In genomic region chr3:48400824-48401433, GRCh38 we compare ENCODE assay signal across 8 cellular contexts. TPM values are rescaled to one million over a fixed set of nuclear protein-coding genes. Genes with fewer than 3 reads are reported as not detected.
DNase-seq lines count a peak whose midpoint lies in the region; ATAC-seq and TF ChIP-seq lines count a peak whose summit lies in the region.

No MANE protein-coding gene starts in this region.

- H2AFZ ChIP-seq in PC-9 (no peak overlapping the region), parathyroid adenoma (no peak overlapping the region)

- no peaks in the 10 kb centered on the region for H3K36me3 ChIP-seq in CD8-positive, alpha-beta T cell (ENCODE audit: insufficient read depth, low read length)
- H3K36me3 ChIP-seq in PC-9 (ENCODE audit: low read depth) (no peaks in the 10 kb centered on the region), gastroesophageal sphincter (peaks cover 0 to 29% of the 10 kb centered on the region in 2 donors), parathyroid adenoma (ENCODE audit: control insufficient read depth, insufficient read depth, low read length) (no peaks in the 10 kb centered on the region), upper lobe of right lung (no peaks in the 10 kb centered on the region)

- peak; percentile 90 for ATAC-seq in CD8-positive, alpha-beta T cell
- ATAC-seq in gastroesophageal sphincter (no peak), upper lobe of right lung (peak; percentile 80), GM19324 (IDR thresholded peaks at IDR 0.05; ENCODE audit: low FRiP score, unreplicated experiment) (no peak)

- no peak overlapping the region for H3K4me2 ChIP-seq in PC-9
- no peak overlapping the region for H3K4me2 ChIP-seq in parathyroid adenoma (ENCODE audit: low read length)

- TF ChIP-seq EP300 in gastroesophageal sphincter (IDR thresholded peaks at IDR 0.05) = no peak

- no peak overlapping the region for H3K4me3 Mint-ChIP-seq in CD8-positive, alpha-beta T cell
- no peak overlapping the region for H3K4me3 Mint-ChIP-seq in activated T-helper 2 cell treated with anti-CD3 and anti-CD28 coated beads, Interferon-gamma antibody, Interleukin-2, Interleukin-4, amounts not matched to agents 10 μg/mL and 5 μg/mL and 100 μg/mL, durations not matched to agents 14 hours and 24 hours and 36 hours (ENCODE audit: low read depth)

- CTCF ChIA-PET in CD8-positive, alpha-beta T cell (lab: Charles Lee) = interaction anchor here (0.6 to 15.3 kb wide), 70 partner anchors 8 to 754 kb away, joined by 3 to 357 read pairs (median 5); partner anchors contain the start of genes CAMP, CCDC51, NCKIPSD and PFKFB4
- CTCF ChIA-PET in HEK293T (lab: Yijun Ruan, JAX) = interaction anchor here (0.6 to 8.0 kb wide), 24 partner anchors 8 to 169 kb away, joined by 3 to 213 read pairs (median 4); partner anchors contain the start of genes ATRIP, CCDC51 and TMA7
- CTCF ChIA-PET in PC-9 (lab: Charles Lee) = interaction anchor here (0.6 to 4.4 kb wide), 11 partner anchors 33 to 206 kb away, joined by 3 to 126 read pairs (median 5); partner anchors contain the start of genes ATRIP, CCDC51 and TMA7

- H3K27me3 Mint-ChIP-seq in CD8-positive, alpha-beta T cell (ENCODE audit: low read depth) = peaks cover 3% of the 10 kb centered on the region
- no peaks in the 10 kb centered on the region for H3K27me3 Mint-ChIP-seq in activated T-helper 2 cell treated with anti-CD3 and anti-CD28 coated beads, Interferon-gamma antibody, Interleukin-2, Interleukin-4, amounts not matched to agents 10 μg/mL and 5 μg/mL and 100 μg/mL, durations not matched to agents 14 hours and 24 hours and 36 hours (ENCODE audit: low read depth)

- no peaks in the 10 kb centered on the region for H3K9me2 ChIP-seq in PC-9 (ENCODE audit: insufficient read depth)

- H3K36me3 Mint-ChIP-seq in CD8-positive, alpha-beta T cell = no peaks in the 10 kb centered on the region
- H3K36me3 Mint-ChIP-seq in activated T-helper 2 cell treated with anti-CD3 and anti-CD28 coated beads, Interferon-gamma antibody, Interleukin-2, Interleukin-4, amounts not matched to agents 10 μg/mL and 5 μg/mL and 100 μg/mL, durations not matched to agents 14 hours and 24 hours and 36 hours (ENCODE audit: low read depth) = no peaks in the 10 kb centered on the region

- H3K4me1 Mint-ChIP-seq in CD8-positive, alpha-beta T cell (ENCODE audit: low read depth) = no peaks in the 10 kb centered on the region
- no peaks in the 10 kb centered on the region for H3K4me1 Mint-ChIP-seq in activated T-helper 2 cell treated with anti-CD3 and anti-CD28 coated beads, Interferon-gamma antibody, Interleukin-2, Interleukin-4, amounts not matched to agents 10 μg/mL and 5 μg/mL and 100 μg/mL, durations not matched to agents 14 hours and 24 hours and 36 hours (ENCODE audit: low read depth)

- H3K79me2 ChIP-seq in PC-9 (ENCODE audit: low read depth) (no peaks in the 10 kb centered on the region), parathyroid adenoma (no peaks in the 10 kb centered on the region)

- TF ChIP-seq CTCF in CD8-positive, alpha-beta T cell (IDR thresholded peaks at IDR 0.05) = peak; percentile 87
- TF ChIP-seq CTCF in PC-9 (conservative IDR thresholded peaks at IDR 0.05) = peak; percentile 82
- TF ChIP-seq CTCF in gastroesophageal sphincter (IDR thresholded peaks at IDR 0.05) = peak in 3 of 4 experiments; percentile 89 to 90 (median 89)
- peak; percentile 81 for TF ChIP-seq CTCF in parathyroid adenoma (IDR thresholded peaks at IDR 0.05)
- peak; percentile 92 for TF ChIP-seq CTCF in upper lobe of right lung (IDR thresholded peaks at IDR 0.05)

- no peaks in the 10 kb centered on the region; the same call in 1 of the 2 replicates for H3F3A ChIP-seq in PC-9 (ENCODE audit: insufficient read depth, low read depth)

- H4K20me1 ChIP-seq in PC-9 (ENCODE audit: insufficient read depth) = no peaks in the 10 kb centered on the region

- peak; percentile 29 to 78 (median 64) for DNase-seq in CD8-positive, alpha-beta T cell
- DNase-seq in HEK293T (ENCODE audit: extremely low spot score) (peak; percentile 80), PC-9 (peak; percentile 60 to 61), upper lobe of right lung (no peak)
- peak; percentile 41 for DNase-seq in activated T-helper 2 cell treated with anti-CD3 and anti-CD28 coated beads, Interferon-gamma antibody, Interleukin-2, Interleukin-4, amounts not matched to agents 10 μg/mL and 5 μg/mL and 100 μg/mL, durations not matched to agents 14 hours and 24 hours and 36 hours (ENCODE audit: low spot score)

- no TSS peak for BruUV-seq in PC-9 (replicated peaks; lab: Mats Ljungman, UMichigan)

- H3K27ac ChIP-seq in CD8-positive, alpha-beta T cell (ENCODE audit: low read depth, low read length) = no peak overlapping the region
- H3K27ac ChIP-seq in PC-9 = no peak overlapping the region
- peak overlapping the region; percentile 92 to 97 (median 93) for H3K27ac ChIP-seq in gastroesophageal sphincter
- H3K27ac ChIP-seq in parathyroid adenoma = no peak overlapping the region
- H3K27ac ChIP-seq in upper lobe of right lung = no peak overlapping the region

- H3K27me3 ChIP-seq in CD8-positive, alpha-beta T cell (ENCODE audit: insufficient read depth, low read length) = no peaks in the 10 kb centered on the region
- H3K27me3 ChIP-seq in PC-9 (ENCODE audit: insufficient read depth, low read depth) (no peaks in the 10 kb centered on the region), gastroesophageal sphincter (no peaks in the 10 kb centered on the region), parathyroid adenoma (ENCODE audit: control insufficient read depth, insufficient read depth, low read length) (no peaks in the 10 kb centered on the region), upper lobe of right lung (no peaks in the 10 kb centered on the region)

- intact Hi-C loops in CD8-positive, alpha-beta T cell (cut with DNase I, micrococcal nuclease) = loop anchor here (1.0 to 5.0 kb wide), 7 partner anchors 35 to 338 kb away; partner anchors contain the start of genes UQCRC1 (in 2 of the 2) and NCKIPSD (in 1 of the 2)
- intact Hi-C loops in PC-9 (cut with micrococcal nuclease; ENCODE audit: unreplicated experiment) (loop anchor here (1.0 to 5.0 kb wide), 4 partner anchors 35 to 282 kb away; partner anchors contain the start of gene PFKFB4), upper lobe of right lung (cut with DNase I) (loop anchor here (5.0 kb wide), 1 partner anchor 36 kb away; no protein-coding TSS in a partner anchor)
- intact Hi-C loops in activated T-helper 2 cell treated with anti-CD3 and anti-CD28 coated beads, Interferon-gamma antibody, Interleukin-2, Interleukin-4, amounts not matched to agents 10 μg/mL and 5 μg/mL and 100 μg/mL, durations not matched to agents 14 hours and 24 hours and 36 hours (cut with micrococcal nuclease) = loop anchor here (1.0 to 5.0 kb wide), 3 partner anchors 35 to 236 kb away; partner anchors contain the start of gene SLC26A6

- WGBS in gastroesophageal sphincter (ENCODE audit: low coverage in 1 of 2), 2 donors = 41 to 54% methylated on average over 5 of the region's 6 CpGs

- POLR2A ChIA-PET in CD8-positive, alpha-beta T cell (lab: Charles Lee) = interaction anchor here (0.6 to 2.0 kb wide), 6 partner anchors 35 to 157 kb away, joined by 3 to 11 read pairs (median 6); partner anchors contain the start of gene PFKFB4
- POLR2A ChIA-PET in HEK293T (lab: Yijun Ruan, JAX) (interaction anchor here (1.2 to 2.2 kb wide), 6 partner anchors 29 to 45 kb away, joined by 3 to 13 read pairs (median 6); partner anchors contain the start of genes ATRIP, CCDC51, PLXNB1 and TMA7), PC-9 (lab: Charles Lee; ENCODE audit: unreplicated experiment) (interaction anchor here (0.5 to 1.1 kb wide), 7 partner anchors 33 to 212 kb away, joined by 4 to 13 read pairs (median 6); partner anchors contain the start of genes ATRIP, CCDC51 and TMA7)

- H3K9me3 Mint-ChIP-seq in CD8-positive, alpha-beta T cell = no peaks in the 10 kb centered on the region
- no peaks in the 10 kb centered on the region for H3K9me3 Mint-ChIP-seq in activated T-helper 2 cell treated with anti-CD3 and anti-CD28 coated beads, Interferon-gamma antibody, Interleukin-2, Interleukin-4, amounts not matched to agents 10 μg/mL and 5 μg/mL and 100 μg/mL, durations not matched to agents 14 hours and 24 hours and 36 hours

- no peak for TF ChIP-seq POLR2A in gastroesophageal sphincter (IDR thresholded peaks at IDR 0.05)

- H3K27ac Mint-ChIP-seq in CD8-positive, alpha-beta T cell = no peak overlapping the region
- H3K27ac Mint-ChIP-seq in activated T-helper 2 cell treated with anti-CD3 and anti-CD28 coated beads, Interferon-gamma antibody, Interleukin-2, Interleukin-4, amounts not matched to agents 10 μg/mL and 5 μg/mL and 100 μg/mL, durations not matched to agents 14 hours and 24 hours and 36 hours = no peak overlapping the region

- no peaks in the 10 kb centered on the region for H3K9me3 ChIP-seq in CD8-positive, alpha-beta T cell (ENCODE audit: low read length)
- no peaks in the 10 kb centered on the region for H3K9me3 ChIP-seq in PC-9 (ENCODE audit: insufficient read depth, low read depth)
- no peaks in the 10 kb centered on the region for H3K9me3 ChIP-seq in gastroesophageal sphincter
- no peaks in the 10 kb centered on the region for H3K9me3 ChIP-seq in parathyroid adenoma (ENCODE audit: control insufficient read depth, low read length)
- no peaks in the 10 kb centered on the region for H3K9me3 ChIP-seq in upper lobe of right lung

- no peak overlapping the region for H3K4me3 ChIP-seq in CD8-positive, alpha-beta T cell (ENCODE audit: low read depth, low read length)
- H3K4me3 ChIP-seq in PC-9 (no peak overlapping the region), gastroesophageal sphincter (no peak overlapping the region), parathyroid adenoma (ENCODE audit: low read depth, low read length) (no peak overlapping the region), upper lobe of right lung (no peak overlapping the region)

- no peak overlapping the region for H3K9ac ChIP-seq in parathyroid adenoma

- H3K4me1 ChIP-seq in CD8-positive, alpha-beta T cell (ENCODE audit: insufficient read depth, low read length) = no peaks in the 10 kb centered on the region
- H3K4me1 ChIP-seq in PC-9 (replicated peaks; ENCODE audit: insufficient read depth) (peaks cover 7% of the 10 kb centered on the region; the same call in 1 of the 2 replicates), gastroesophageal sphincter (peaks cover 6 to 38% (median 15%) of the 10 kb centered on the region in 3 donors), parathyroid adenoma (no peaks in the 10 kb centered on the region), upper lobe of right lung (peaks cover 14% of the 10 kb centered on the region)

RNA-seq across cellular contexts. Expression of gene FBXW12, which starts 28.9 kb away (rescaled TPM):
- not detected for total RNA-seq in CD8-positive, alpha-beta T cell
- not detected in 2 replicates for total RNA-seq in PC-9 (2021)
- 0.14 TPM in 1 of 2 replicates, not detected in the other for total RNA-seq in activated T-helper 2 cell treated with anti-CD3 and anti-CD28 coated beads, Interferon-gamma antibody, Interleukin-2, Interleukin-4, amounts not matched to agents 10 μg/mL and 5 μg/mL and 100 μg/mL, durations not matched to agents 14 hours and 24 hours and 36 hours
- not detected for total RNA-seq in gastroesophageal sphincter
- not detected for total RNA-seq in upper lobe of right lung

RNA-seq across cellular contexts. Expression of gene PLXNB1, which starts 29.0 kb away (rescaled TPM):
- 1 to 10 TPM; 1.4 to 2.7 TPM for total RNA-seq in CD8-positive, alpha-beta T cell
- total RNA-seq in PC-9 (2021) (97.7 and 120 TPM in 2 replicates), gastroesophageal sphincter (100 to 1,000 TPM; 125 to 186 (median 147) TPM), upper lobe of right lung (103 TPM)
- 6.8 and 7.0 TPM in 2 replicates for total RNA-seq in activated T-helper 2 cell treated with anti-CD3 and anti-CD28 coated beads, Interferon-gamma antibody, Interleukin-2, Interleukin-4, amounts not matched to agents 10 μg/mL and 5 μg/mL and 100 μg/mL, durations not matched to agents 14 hours and 24 hours and 36 hours

RNA-seq across cellular contexts. Expression of gene CCDC51, which starts 39.0 kb away (rescaled TPM):
- 1 to 10 TPM; 2.9 to 4.7 TPM for total RNA-seq in CD8-positive, alpha-beta T cell
- 28.5 and 35.4 TPM in 2 replicates for total RNA-seq in PC-9 (2021)
- total RNA-seq in activated T-helper 2 cell treated with anti-CD3 and anti-CD28 coated beads, Interferon-gamma antibody, Interleukin-2, Interleukin-4, amounts not matched to agents 10 μg/mL and 5 μg/mL and 100 μg/mL, durations not matched to agents 14 hours and 24 hours and 36 hours = 22.2 and 23.7 TPM in 2 replicates
- total RNA-seq in gastroesophageal sphincter = 10 to 100 TPM; 10.2 to 32.6 (median 26.3) TPM
- total RNA-seq in upper lobe of right lung = 11.4 TPM

RNA-seq across cellular contexts. Expression of gene TMA7, which starts 39.1 kb away (rescaled TPM):
- total RNA-seq in CD8-positive, alpha-beta T cell = 100 to 1,000 TPM; 279 to 297 TPM
- total RNA-seq in PC-9 (2021) = 235 and 314 TPM in 2 replicates
- total RNA-seq in activated T-helper 2 cell treated with anti-CD3 and anti-CD28 coated beads, Interferon-gamma antibody, Interleukin-2, Interleukin-4, amounts not matched to agents 10 μg/mL and 5 μg/mL and 100 μg/mL, durations not matched to agents 14 hours and 24 hours and 36 hours = 270 and 289 TPM in 2 replicates
- 100 to 1,000 TPM; 200 to 329 (median 260) TPM for total RNA-seq in gastroesophageal sphincter
- total RNA-seq in upper lobe of right lung = 169 TPM

RNA-seq across cellular contexts. Expression of gene ATRIP, which starts 45.6 kb away (rescaled TPM):
- total RNA-seq in CD8-positive, alpha-beta T cell = 1 to 10 TPM; 7.4 to 8.7 TPM
- 6.9 and 8.5 TPM in 2 replicates for total RNA-seq in PC-9 (2021)
- total RNA-seq in activated T-helper 2 cell treated with anti-CD3 and anti-CD28 coated beads, Interferon-gamma antibody, Interleukin-2, Interleukin-4, amounts not matched to agents 10 μg/mL and 5 μg/mL and 100 μg/mL, durations not matched to agents 14 hours and 24 hours and 36 hours = 16.9 and 17.5 TPM in 2 replicates
- total RNA-seq in gastroesophageal sphincter = 1 to 10 TPM; 3.0 to 6.8 (median 5.2) TPM
- 5.3 TPM for total RNA-seq in upper lobe of right lung

Comparison
In these comparisons a context has a peak if more than half of its experiments do, and no peak if none do; other contexts are left out.
1. ATAC-seq: peak in CD8-positive, alpha-beta T cell (single experiment) and upper lobe of right lung (single experiment); none in gastroesophageal sphincter (single experiment) and GM19324 (single experiment).
2. H3K27ac ChIP-seq: peak in gastroesophageal sphincter (4 of 4); none in CD8-positive, alpha-beta T cell (single experiment), PC-9 (single experiment), parathyroid adenoma (single experiment) and upper lobe of right lung (single experiment).
3. RNA of gene PLXNB1, which starts 29.0 kb away (total RNA-seq): 125 to 186 TPM in gastroesophageal sphincter, 103 TPM in upper lobe of right lung (single experiment) and 97.7 to 120 TPM in PC-9; 6.8 to 7.0 TPM in activated T-helper 2 cell treated with anti-CD3 and anti-CD28 coated beads, Interferon-gamma antibody, Interleukin-2, Interleukin-4, amounts not matched to agents 10 μg/mL and 5 μg/mL and 100 μg/mL, durations not matched to agents 14 hours and 24 hours and 36 hours and 1.4 to 2.7 TPM in CD8-positive, alpha-beta T cell; every median in the first group is over 10 times any median in the second.
4. Peak in every context shown above with its lines, with median percentiles within 50 percentile points of each other: CTCF ChIP-seq.